In genomic region chr19:43724896-43725295, GRCh38 we compare ENCODE assay signal across 31 cellular contexts. TPM values are rescaled to one million over a fixed set of nuclear protein-coding genes. Genes with fewer than 3 reads are reported as not detected.
"Had no signal": no experiment of that assay in that cellular context is flagged by ENCODE, and none has a peak within 500 bp of the region (broad histone marks: within the 10 kb centered on the region; RNA-seq: fewer than 3 reads in every experiment).

No MANE protein-coding gene starts in this region.

- H3K9me3 Mint-ChIP-seq: activated CD4-positive, alpha-beta memory T cell treated with anti-CD3 and anti-CD28 coated beads, Interleukin-2, amount 10 ng/mL, durations not matched to agents 7 days and 5 days; activated CD4-positive, alpha-beta T cell treated with anti-CD3 and anti-CD28 coated beads, Interleukin-2, amount 10 ng/mL, durations not matched to agents 7 days and 5 days; activated naive CD4-positive, alpha-beta T cell treated with anti-CD3 and anti-CD28 coated beads, Interleukin-2, amount 10 ng/mL, durations not matched to agents 7 days and 5 days; activated naive CD4-positive, alpha-beta T cell treated with anti-CD3 and anti-CD28 coated beads, Interleukin-2, amount 50 U/mL, for 72 hours; activated naive CD8-positive, alpha-beta T cell treated with anti-CD3 and anti-CD28 coated beads, Interleukin-2, amount 10 ng/mL, durations not matched to agents 7 days and 5 days; activated T-cell treated with anti-CD3 and anti-CD28 coated beads, Interleukin-2, amount 50 U/mL, for 24 hours; activated T-cell treated with anti-CD3 and anti-CD28 coated beads, Interleukin-2, amount 50 U/mL, for 72 hours; brain had no signal

- H3K4me1 Mint-ChIP-seq: activated CD4-positive, alpha-beta memory T cell treated with anti-CD3 and anti-CD28 coated beads, Interleukin-2, amount 10 ng/mL, durations not matched to agents 7 days and 5 days; brain had no signal

- H3K4me3 ChIP-seq: ascending aorta, breast epithelium, cardiac muscle cell, colonic mucosa, dorsolateral prefrontal cortex, gastrocnemius medialis, heart left ventricle had no signal

- H3K27me3 Mint-ChIP-seq: activated CD4-positive, alpha-beta memory T cell treated with anti-CD3 and anti-CD28 coated beads, Interleukin-2, amount 10 ng/mL, durations not matched to agents 7 days and 5 days; activated CD4-positive, alpha-beta T cell treated with anti-CD3 and anti-CD28 coated beads, Interleukin-2, amount 10 ng/mL, durations not matched to agents 7 days and 5 days had no signal

- DNase-seq: activated CD4-positive, alpha-beta memory T cell treated with anti-CD3 and anti-CD28 coated beads, Interleukin-2, amount 10 ng/mL, durations not matched to agents 7 days and 5 days; activated CD4-positive, alpha-beta T cell treated with anti-CD3 and anti-CD28 coated beads for 1 hour; activated CD4-positive, alpha-beta T cell treated with anti-CD3 and anti-CD28 coated beads for 4 hours; activated CD4-positive, alpha-beta T cell treated with anti-CD3 and anti-CD28 coated beads, Interleukin-2, amount 10 ng/mL, durations not matched to agents 7 days and 5 days; activated CD4-positive, alpha-beta T cell treated with anti-CD3 and anti-CD28 coated beads, Interleukin-2, amount 50 U/mL, for 4 hours; activated CD8-positive, alpha-beta memory T cell treated with anti-CD3 and anti-CD28 coated beads, Interleukin-2, amount 50 U/mL, for 48 hours; activated gamma-delta T cell; activated naive CD4-positive, alpha-beta T cell; activated naive CD4-positive, alpha-beta T cell treated with anti-CD3 and anti-CD28 coated beads, Interleukin-2, amount 10 ng/mL, durations not matched to agents 7 days and 5 days; activated naive CD8-positive, alpha-beta T cell treated with anti-CD3 and anti-CD28 coated beads, Interleukin-2, amount 10 ng/mL, durations not matched to agents 7 days and 5 days; activated T-cell treated with anti-CD3 and anti-CD28 coated beads for 4 hours; activated T-cell treated with anti-CD3 and anti-CD28 coated beads, Interleukin-2, amount 50 U/mL, for 24 hours; activated T-cell treated with anti-CD3 and anti-CD28 coated beads, Interleukin-2, amount 50 U/mL, for 72 hours; central memory CD4-positive, alpha-beta T cell; cerebellar nuclear complex; colonic mucosa; dorsolateral prefrontal cortex; foreskin keratinocyte; gastrocnemius medialis; glutamatergic neuron; T-helper 2 cell had no signal

- H3K27ac Mint-ChIP-seq: activated CD4-positive, alpha-beta memory T cell treated with anti-CD3 and anti-CD28 coated beads, Interleukin-2, amount 10 ng/mL, durations not matched to agents 7 days and 5 days; activated CD4-positive, alpha-beta T cell treated with anti-CD3 and anti-CD28 coated beads, Interleukin-2, amount 10 ng/mL, durations not matched to agents 7 days and 5 days; activated naive CD4-positive, alpha-beta T cell treated with anti-CD3 and anti-CD28 coated beads, Interleukin-2, amount 10 ng/mL, durations not matched to agents 7 days and 5 days; activated naive CD8-positive, alpha-beta T cell treated with anti-CD3 and anti-CD28 coated beads, Interleukin-2, amount 10 ng/mL, durations not matched to agents 7 days and 5 days; activated T-cell treated with anti-CD3 and anti-CD28 coated beads, Interleukin-2, amount 50 U/mL, for 24 hours; activated T-cell treated with anti-CD3 and anti-CD28 coated beads, Interleukin-2, amount 50 U/mL, for 72 hours; brain had no signal

- H3K4me3 Mint-ChIP-seq: activated CD4-positive, alpha-beta memory T cell treated with anti-CD3 and anti-CD28 coated beads, Interleukin-2, amount 10 ng/mL, durations not matched to agents 7 days and 5 days; activated CD4-positive, alpha-beta T cell treated with anti-CD3 and anti-CD28 coated beads, Interleukin-2, amount 10 ng/mL, durations not matched to agents 7 days and 5 days; activated naive CD4-positive, alpha-beta T cell treated with anti-CD3 and anti-CD28 coated beads, Interleukin-2, amount 10 ng/mL, durations not matched to agents 7 days and 5 days; activated naive CD8-positive, alpha-beta T cell treated with anti-CD3 and anti-CD28 coated beads, Interleukin-2, amount 10 ng/mL, durations not matched to agents 7 days and 5 days; activated T-cell treated with anti-CD3 and anti-CD28 coated beads, Interleukin-2, amount 50 U/mL, for 24 hours; activated T-cell treated with anti-CD3 and anti-CD28 coated beads, Interleukin-2, amount 50 U/mL, for 72 hours; brain had no signal

- H3K9me3 ChIP-seq: ascending aorta, breast epithelium, colonic mucosa, gastrocnemius medialis, heart left ventricle had no signal

- H3K36me3 ChIP-seq: breast epithelium, cardiac muscle cell, colonic mucosa, gastrocnemius medialis had no signal

- H3K4me1 ChIP-seq: ascending aorta, breast epithelium, colonic mucosa, foreskin keratinocyte had no signal

- ATAC-seq: activated naive CD4-positive, alpha-beta T cell treated with anti-CD3 and anti-CD28 coated beads, Interleukin-2, amount 50 U/mL, for 72 hours; activated T-cell treated with anti-CD3 and anti-CD28 coated beads, Interleukin-2, amount 50 U/mL, for 72 hours; esophagus mucosa; foreskin keratinocyte; gastrocnemius medialis had no signal

- H3K27ac ChIP-seq: ascending aorta, breast epithelium, cardiac muscle cell, colonic mucosa, dorsolateral prefrontal cortex, epithelial cell of prostate, foreskin keratinocyte, gastrocnemius medialis had no signal

- H3K27me3 ChIP-seq: ascending aorta, breast epithelium, cardiac muscle cell, colonic mucosa, dorsolateral prefrontal cortex, foreskin keratinocyte, gastrocnemius medialis, heart left ventricle had no signal

RNA-seq across cellular contexts. Expression of gene IRGC, which starts 9.0 kb away (rescaled TPM):
- total RNA-seq: activated CD4-positive, alpha-beta memory T cell treated with anti-CD3 and anti-CD28 coated beads, Interleukin-2, amount 10 ng/mL, durations not matched to agents 7 days and 5 days; activated CD4-positive, alpha-beta T cell treated with anti-CD3 and anti-CD28 coated beads, Interleukin-2, amount 10 ng/mL, durations not matched to agents 7 days and 5 days; activated naive CD4-positive, alpha-beta T cell treated with anti-CD3 and anti-CD28 coated beads, Interleukin-2, amount 50 U/mL, for 72 hours; activated naive CD8-positive, alpha-beta T cell treated with anti-CD3 and anti-CD28 coated beads, Interleukin-2, amount 10 ng/mL, durations not matched to agents 7 days and 5 days; activated T-cell treated with anti-CD3 and anti-CD28 coated beads, Interleukin-2, amount 50 U/mL, for 72 hours; ascending aorta; breast epithelium; cardiac muscle cell; colonic mucosa; dorsolateral prefrontal cortex; endothelial cell of umbilical vein; esophagus mucosa; foreskin keratinocyte; gastrocnemius medialis; heart left ventricle; T-helper 1 cell treated with Interleukin-12 subunit alpha and Interleukin-12 subunit beta and Interleukin-4 antibody, amounts not matched to agents 30 ng/mL and 1 ng/mL, for 36 hours had no signal

RNA-seq across cellular contexts. Expression of gene KCNN4, which starts 55.9 kb away (rescaled TPM):
- total RNA-seq: endothelial cell of umbilical vein had no signal
